ENCODE assay signal across 19 cellular contexts in genomic region chr15:66961407-66961884, GRCh38.
DNase-seq lines count a peak whose midpoint lies in the region; ATAC-seq, FAIRE-seq and TF ChIP-seq lines count a peak whose summit lies in the region.
"Had no signal": no experiment of that assay in that cellular context is flagged by ENCODE, and none has a peak within 500 bp of the region (broad histone marks: within the 10 kb centered on the region; RNA-seq: fewer than 3 reads in every experiment).

No MANE protein-coding gene starts in this region.

- no peaks in the 10 kb centered on the region for H3K79me1 ChIP-seq in IMR-90 (ENCODE audit: low read depth in 1 of 2, low read length in 2 of 2)

- H4K8ac ChIP-seq in IMR-90 (ENCODE audit: low read depth in 2 of 2, low read length in 2 of 2) = no peak overlapping the region

- H3K27ac ChIP-seq in IMR-90 (ENCODE audit: insufficient read depth, low read length) (no peak overlapping the region), left lung (no peak overlapping the region)
- H3K27ac ChIP-seq: esophagus squamous epithelium, hepatocyte, SJSA1, transverse colon had no signal

- peak; percentile 53 for DNase-seq in AG20443 (ENCODE audit: low spot score)
- DNase-seq in IMR-90 = peak; percentile 45
- DNase-seq in bronchial epithelial cell (ENCODE audit: low read depth) = no peak
- no peak for DNase-seq in left lung
- DNase-seq in D341Med (ENCODE audit: low spot score) = no peak
- DNase-seq in activated CD4-positive, alpha-beta memory T cell treated with anti-CD3 and anti-CD28 coated beads, Interleukin-2, amount 10 ng/mL, durations not matched to agents 7 days and 5 days = no peak
- no peak for DNase-seq in nucleus accumbens (lab: John Stamatoyannopoulos, UW)
- DNase-seq: esophagus squamous epithelium, HCEC 1CT, KG1, NCI-H1048, T-helper 9 cell, transverse colon had no signal

- CTCF ChIA-PET in IMR-90 (lab: Yijun Ruan, JAX) = no interaction called here
- CTCF ChIA-PET in activated CD4-positive, alpha-beta memory T cell treated with anti-CD3 and anti-CD28 coated beads, Interleukin-2, amount 10 ng/mL, durations not matched to agents 7 days and 5 days (lab: Charles Lee) = interaction anchor here (0.8 kb wide), 1 partner anchor 15 kb away, joined by 3 read pairs; no protein-coding TSS in a partner anchor

- H3K9me1 ChIP-seq in IMR-90 (ENCODE audit: insufficient read depth, low read length) = peaks cover 5% of the 10 kb centered on the region; the same call in 1 of the 2 replicates

- 0 out of 2 replicates have a peak overlapping the region, but pooled peaks have one; percentile 3 for H3K18ac ChIP-seq in IMR-90 (ENCODE audit: low read depth, low read length)

- no peaks in the 10 kb centered on the region for H3K4me1 Mint-ChIP-seq in activated CD4-positive, alpha-beta memory T cell treated with anti-CD3 and anti-CD28 coated beads, Interleukin-2, amount 10 ng/mL, durations not matched to agents 7 days and 5 days
- H3K4me1 Mint-ChIP-seq: mesothelial cell of epicardium had no signal

- H3K9me3 ChIP-seq in IMR-90 (ENCODE audit: control insufficient read depth, insufficient read depth, low read length) (no peaks in the 10 kb centered on the region), left lung (no peaks in the 10 kb centered on the region)
- H3K9me3 ChIP-seq: esophagus squamous epithelium, SJSA1, transverse colon had no signal

- no peak overlapping the region for H2BK15ac ChIP-seq in IMR-90 (ENCODE audit: low read depth, low read length)

- dilution Hi-C loops in IMR-90 (cut with HindIII; ENCODE audit: low sequenced_read_pairs, unreplicated experiment) = no loop called here

- H3K36me3 Mint-ChIP-seq in activated CD4-positive, alpha-beta memory T cell treated with anti-CD3 and anti-CD28 coated beads, Interleukin-2, amount 10 ng/mL, durations not matched to agents 7 days and 5 days (ENCODE audit: low read depth) = no peaks in the 10 kb centered on the region
- H3K36me3 Mint-ChIP-seq: mesothelial cell of epicardium had no signal

- H2BK120ac ChIP-seq in IMR-90 (ENCODE audit: low read depth, low read length) = no peak overlapping the region

- no peak overlapping the region for H4K5ac ChIP-seq in IMR-90 (ENCODE audit: low read depth, low read length)

- in situ Hi-C loops in IMR-90 (cut with MboI; ENCODE audit: low sequenced_read_pairs) = no loop called here

- no peak for TF ChIP-seq RAD21 in IMR-90 (IDR thresholded peaks at IDR 0.05; ENCODE audit: low read length)

- no peaks in the 10 kb centered on the region for H3K9me3 Mint-ChIP-seq in activated CD4-positive, alpha-beta memory T cell treated with anti-CD3 and anti-CD28 coated beads, Interleukin-2, amount 10 ng/mL, durations not matched to agents 7 days and 5 days
- H3K9me3 Mint-ChIP-seq: activated T-helper 2 cell treated with anti-CD3 and anti-CD28 coated beads, Interferon-gamma antibody, Interleukin-2, Interleukin-4, amounts not matched to agents 10 μg/mL and 5 μg/mL and 100 μg/mL, durations not matched to agents 14 hours and 24 hours and 36 hours; mesothelial cell of epicardium had no signal

- BruUV-seq in IMR-90 (replicated peaks; lab: Mats Ljungman, UMichigan) = no TSS peak

- no peaks in the 10 kb centered on the region for H3K36me3 ChIP-seq in IMR-90 (ENCODE audit: control insufficient read depth, insufficient read depth, low read length)
- H3K36me3 ChIP-seq in bronchial epithelial cell (ENCODE audit: control insufficient read depth, insufficient read depth, low read length) = no peaks in the 10 kb centered on the region
- H3K36me3 ChIP-seq in left lung = no peaks in the 10 kb centered on the region
- H3K36me3 ChIP-seq: esophagus squamous epithelium, SJSA1, transverse colon had no signal

- TF ChIP-seq CTCF in IMR-90 (conservative IDR thresholded peaks at IDR 0.05; ENCODE audit: low read depth, low read length) (no peak), bronchial epithelial cell (IDR thresholded peaks at IDR 0.05; ENCODE audit: insufficient read depth, low read length, severe bottlenecking) (no peak), left lung (IDR thresholded peaks at IDR 0.05) (no peak)

- no peak overlapping the region for H2AFZ ChIP-seq in IMR-90 (replicated peaks; ENCODE audit: low read length, poor library complexity)
- H2AFZ ChIP-seq: hepatocyte had no signal

- H3K27me3 ChIP-seq in IMR-90 (ENCODE audit: control insufficient read depth, insufficient read depth, low read length) (peaks cover 5% of the 10 kb centered on the region), bronchial epithelial cell (ENCODE audit: control insufficient read depth, insufficient read depth, low read length) (no peaks in the 10 kb centered on the region), left lung (no peaks in the 10 kb centered on the region)
- H3K27me3 ChIP-seq: esophagus squamous epithelium, hepatocyte, SJSA1, transverse colon had no signal

- H2BK5ac ChIP-seq in IMR-90 (ENCODE audit: low read depth, low read length, poor library complexity, severe bottlenecking) = no peak overlapping the region

- H2AK5ac ChIP-seq in IMR-90 (ENCODE audit: low read depth, low read length) = no peak overlapping the region

- H2BK20ac ChIP-seq in IMR-90 (ENCODE audit: low read depth, low read length) = no peak overlapping the region

- no peak overlapping the region for H4K91ac ChIP-seq in IMR-90 (ENCODE audit: insufficient read depth, low read depth, low read length)

- intact Hi-C loops in IMR-90 (cut with micrococcal nuclease) = no loop called here
- intact Hi-C loops in left lung (cut with DNase I) = no loop called here

- no peak overlapping the region for H3K56ac ChIP-seq in IMR-90 (ENCODE audit: extremely low read depth, insufficient read depth, low read length)

- H3K4me3 ChIP-seq in IMR-90 (ENCODE audit: insufficient read depth, low read depth, low read length) (no peak overlapping the region), bronchial epithelial cell (ENCODE audit: low read depth, low read length) (no peak overlapping the region), left lung (no peak overlapping the region)
- H3K4me3 ChIP-seq: esophagus squamous epithelium, hepatocyte, SJSA1, transverse colon had no signal

- no peaks in the 10 kb centered on the region; the same call in 1 of the 2 replicates for H4K20me1 ChIP-seq in IMR-90 (ENCODE audit: insufficient read depth, low read length)

- peak; percentile 93 for FAIRE-seq in bronchial epithelial cell (lab: Jason Lieb, UNC)

- no peak for TF ChIP-seq POLR2A in IMR-90 (IDR thresholded peaks at IDR 0.05; ENCODE audit: low read depth, low read length)

- no peak overlapping the region for H3K27ac Mint-ChIP-seq in activated CD4-positive, alpha-beta memory T cell treated with anti-CD3 and anti-CD28 coated beads, Interleukin-2, amount 10 ng/mL, durations not matched to agents 7 days and 5 days
- H3K27ac Mint-ChIP-seq: activated T-helper 2 cell treated with anti-CD3 and anti-CD28 coated beads, Interferon-gamma antibody, Interleukin-2, Interleukin-4, amounts not matched to agents 10 μg/mL and 5 μg/mL and 100 μg/mL, durations not matched to agents 14 hours and 24 hours and 36 hours; mesothelial cell of epicardium had no signal

- ATAC-seq in IMR-90 (ENCODE audit: low read depth) = peak; percentile 69
- ATAC-seq in left lung = peak; percentile 33
- no peak for ATAC-seq in HG02798 (IDR thresholded peaks at IDR 0.05; ENCODE audit: poor library complexity, unreplicated experiment)
- ATAC-seq: activated CD4-positive, CD25-positive, alpha-beta regulatory T cell treated with anti-CD3 and anti-CD28 coated beads, Interleukin-2, amount 50 U/mL, for 24 hours had no signal

- no peak overlapping the region for H3K23ac ChIP-seq in IMR-90 (ENCODE audit: low read depth, low read length)

- no peak overlapping the region for H3K4me2 ChIP-seq in IMR-90 (ENCODE audit: low read depth, low read length)
- H3K4me2 ChIP-seq: hepatocyte had no signal

- no CpG with 5 or more reads among the region's 5 CpGs for WGBS in IMR-90 (ENCODE audit: extremely low coverage in 2 of 2, insufficient read length in 1 of 2), 2 experiments

- no peaks in the 10 kb centered on the region for H3K27me3 Mint-ChIP-seq in activated CD4-positive, alpha-beta memory T cell treated with anti-CD3 and anti-CD28 coated beads, Interleukin-2, amount 10 ng/mL, durations not matched to agents 7 days and 5 days

- no peak overlapping the region for H2AK9ac ChIP-seq in IMR-90 (replicated peaks; ENCODE audit: low read depth, low read length, poor library complexity)

- no peak overlapping the region for H3K14ac ChIP-seq in IMR-90 (replicated peaks; ENCODE audit: low read depth, low read length)

- no peaks in the 10 kb centered on the region for H3K4me1 ChIP-seq in IMR-90 (ENCODE audit: control insufficient read depth, insufficient read depth, low read length)
- H3K4me1 ChIP-seq in left lung = no peaks in the 10 kb centered on the region
- H3K4me1 ChIP-seq: SJSA1, transverse colon had no signal

- no peak overlapping the region for H3K4ac ChIP-seq in IMR-90 (ENCODE audit: low read depth, low read length)

- H3K4me3 Mint-ChIP-seq in activated CD4-positive, alpha-beta memory T cell treated with anti-CD3 and anti-CD28 coated beads, Interleukin-2, amount 10 ng/mL, durations not matched to agents 7 days and 5 days = no peak overlapping the region
- H3K4me3 Mint-ChIP-seq: mesothelial cell of epicardium had no signal

- H3K9ac ChIP-seq in IMR-90 (ENCODE audit: low read depth, low read length) = no peak overlapping the region

- POLR2A ChIA-PET in IMR-90 (lab: Charles Lee; ENCODE audit: unreplicated experiment) = no interaction called here
- POLR2A ChIA-PET in activated CD4-positive, alpha-beta memory T cell treated with anti-CD3 and anti-CD28 coated beads, Interleukin-2, amount 10 ng/mL, durations not matched to agents 7 days and 5 days (lab: Charles Lee) = no interaction called here

TF ChIP-seq in IMR-90, 13 proteins besides CTCF, POLR2A, EP300 and RAD21 (continues in another document):
- TF ChIP-seq MXI1 (IDR thresholded peaks at IDR 0.05; ENCODE audit: borderline replicate concordance, low read depth, low read length) (no peak), MAZ (IDR thresholded peaks at IDR 0.05; ENCODE audit: borderline replicate concordance, low read depth, low read length) (no peak), FOS (IDR thresholded peaks at IDR 0.05; ENCODE audit: low read depth, low read length) (no peak), RFX5 (IDR thresholded peaks at IDR 0.05; ENCODE audit: low read depth, low read length) (no peak), SMC3 (IDR thresholded peaks at IDR 0.05; ENCODE audit: low read depth, low read length) (no peak), USF2 (IDR thresholded peaks at IDR 0.05; ENCODE audit: low read depth, low read length) (no peak), CHD1 (IDR thresholded peaks at IDR 0.05; ENCODE audit: low read depth, low read length) (no peak), CEBPB (IDR thresholded peaks at IDR 0.05; ENCODE audit: low read depth, low read length) (no peak), BHLHE40 (IDR thresholded peaks at IDR 0.05; ENCODE audit: low read depth, low read length) (no peak)

Comparison
In these comparisons a context has a peak if more than half of its experiments do, and no peak if none do; other contexts are left out.
1. DNase-seq: peak in AG20443 (single experiment) and IMR-90 (single experiment); none in bronchial epithelial cell (single experiment), left lung (0 of 2), D341Med (single experiment), activated CD4-positive, alpha-beta memory T cell treated with anti-CD3 and anti-CD28 coated beads, Interleukin-2, amount 10 ng/mL, durations not matched to agents 7 days and 5 days (single experiment) and nucleus accumbens (0 of 56).